Comparison of ENCODE assay signal across 17 cellular contexts in the genomic region with DNA sequence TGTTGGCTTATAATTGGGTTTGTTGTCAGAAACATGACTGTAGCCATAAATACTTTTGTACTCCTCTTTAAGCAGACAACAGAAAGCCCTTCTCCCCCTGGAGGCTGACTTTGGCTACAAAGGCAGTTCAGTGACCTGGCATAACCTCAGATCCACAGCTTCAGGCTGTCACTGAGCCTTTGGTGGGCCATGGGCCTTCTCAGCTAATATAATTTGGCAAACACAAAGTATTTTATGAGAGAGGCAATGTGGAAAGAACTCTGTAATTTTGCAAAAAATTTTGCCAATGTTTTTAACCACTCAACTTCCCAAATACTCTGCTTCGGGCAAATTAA. TPM values are rescaled to one million over a fixed set of nuclear protein-coding genes. Genes with fewer than 3 reads are reported as not detected.
A peak's percentile ranks its signal among the peaks of the same experiment; 100 is the strongest.
DNase-seq lines count a peak whose midpoint lies in the region; ATAC-seq, FAIRE-seq and TF ChIP-seq lines count a peak whose summit lies in the region.
"Had no signal": no experiment of that assay in that cellular context is flagged by ENCODE, and none has a peak within 500 bp of the region (broad histone marks: within the 10 kb centered on the region; RNA-seq: fewer than 3 reads in every experiment).

No MANE protein-coding gene starts in this region.

- no peaks in the 10 kb centered on the region for H3K27me3 ChIP-seq in H1 (replicated peaks in 1 of 4; ENCODE audit: control insufficient read depth in 3 of 4, extremely low read depth in 1 of 4, insufficient read depth in 3 of 4, low read length in 3 of 4)

- peak in 1 of 2 experiments; percentile 22; a peak in 1 of 4 replicates for TF ChIP-seq RAD21 in H1 (IDR thresholded peaks at IDR 0.05 in 1 of 2, conservative IDR thresholded peaks at IDR 0.05 in 1 of 2; ENCODE audit: low read depth in 2 of 2, low read length in 2 of 2)

- no peaks in the 10 kb centered on the region for H3K36me3 Mint-ChIP-seq in activated T-cell treated with anti-CD3 and anti-CD28 coated beads, Interleukin-2, amount 50 U/mL, for 24 hours (ENCODE audit: low read depth)
- H3K36me3 Mint-ChIP-seq: activated naive CD8-positive, alpha-beta T cell treated with anti-CD3 and anti-CD28 coated beads for 36 hours had no signal

- no peak overlapping the region for H3K23ac ChIP-seq in H1 (ENCODE audit: insufficient read length)

- POLR2A ChIA-PET in H1 (lab: Charles Lee; ENCODE audit: partially characterized antibody) = no interaction called here

- no peak overlapping the region for H3K4me3 Mint-ChIP-seq in activated T-cell treated with anti-CD3 and anti-CD28 coated beads, Interleukin-2, amount 50 U/mL, for 24 hours
- H3K4me3 Mint-ChIP-seq: activated naive CD8-positive, alpha-beta T cell treated with anti-CD3 and anti-CD28 coated beads for 36 hours had no signal

- H4K5ac ChIP-seq in H1 (ENCODE audit: insufficient read length, low read depth, low read length) = no peak overlapping the region

- FAIRE-seq in H1 (lab: Jason Lieb, UNC) (peak; percentile 7), kidney (lab: Jason Lieb, UNC) (no peak)
- FAIRE-seq: GM19239 had no signal

- H3K4me2 ChIP-seq in H1 (ENCODE audit: insufficient read depth in 1 of 2, low read depth in 2 of 2, low read length in 2 of 2) = no peak overlapping the region

- peaks cover 21% of the 10 kb centered on the region for H3K4me1 Mint-ChIP-seq in activated T-cell treated with anti-CD3 and anti-CD28 coated beads, Interleukin-2, amount 50 U/mL, for 24 hours (ENCODE audit: low read depth)

- H4K8ac ChIP-seq in H1 (ENCODE audit: extremely low read depth, insufficient read depth, low read length) = no peak overlapping the region

- H3K9ac ChIP-seq in H1 (replicated peaks in 1 of 4; ENCODE audit: extremely low read depth in 1 of 4, low read depth in 3 of 4, low read length in 3 of 4) (no peak overlapping the region), kidney (ENCODE audit: low read length in 2 of 2) (no peak overlapping the region)

- no peak for TF ChIP-seq POLR2A in H1 (IDR thresholded peaks at IDR 0.05; ENCODE audit: control extremely low read depth in 1 of 2, low read depth in 2 of 2, low read length in 2 of 2)

- H4K20me1 ChIP-seq in H1 (replicated peaks in 1 of 2; ENCODE audit: control insufficient read depth in 1 of 2, insufficient read depth in 2 of 2, low read length in 2 of 2) = no peaks in the 10 kb centered on the region

- no peak overlapping the region for H3K4me3 ChIP-seq in H1 (ENCODE audit: extremely low read depth in 1 of 4, insufficient read depth in 2 of 4, low read depth in 3 of 4, low read length in 4 of 4)
- H3K4me3 ChIP-seq in kidney (ENCODE audit: low read length in 2 of 2) = no peak overlapping the region

- no peak overlapping the region for H3K18ac ChIP-seq in H1 (ENCODE audit: extremely low read depth, low read length)

- no peak overlapping the region for H4K91ac ChIP-seq in H1 (replicated peaks; ENCODE audit: insufficient read length, low read length)

- H3K4me1 ChIP-seq in H1 (replicated peaks in 1 of 4; ENCODE audit: control insufficient read depth in 3 of 4, insufficient read depth in 4 of 4, low read length in 3 of 4) = no peaks in the 10 kb centered on the region
- peaks cover 0 to 7% of the 10 kb centered on the region in 2 donors for H3K4me1 ChIP-seq in kidney (ENCODE audit: control insufficient read depth in 1 of 2, insufficient read depth in 1 of 2, low read depth in 1 of 2, low read length in 2 of 2)

- H3K14ac ChIP-seq in H1 (ENCODE audit: insufficient read length) = no peak overlapping the region

- no peak overlapping the region for H3K27ac Mint-ChIP-seq in activated T-cell treated with anti-CD3 and anti-CD28 coated beads, Interleukin-2, amount 50 U/mL, for 24 hours
- H3K27ac Mint-ChIP-seq: activated naive CD8-positive, alpha-beta T cell treated with anti-CD3 and anti-CD28 coated beads for 36 hours had no signal

- H3K56ac ChIP-seq in H1 (replicated peaks; ENCODE audit: insufficient read length, low read depth, low read length) = no peak overlapping the region

- intact Hi-C loops in Right ventricle myocardium inferior (cut with DNase I) (no loop called here), cardiac septum (cut with DNase I) (loop anchor here (5.0 kb wide), 1 partner anchor 51 kb away; no protein-coding TSS in a partner anchor), kidney (cut with DNase I) (no loop called here)

- H2BK5ac ChIP-seq in H1 (ENCODE audit: low read depth, low read length) = no peak overlapping the region

- no peak overlapping the region for H2BK15ac ChIP-seq in H1 (ENCODE audit: low read length)

- no peaks in the 10 kb centered on the region for H3K79me2 ChIP-seq in H1 (ENCODE audit: control insufficient read depth in 1 of 2, insufficient read depth in 2 of 2, low read length in 2 of 2)

- no peaks in the 10 kb centered on the region for H3K27me3 Mint-ChIP-seq in activated T-cell treated with anti-CD3 and anti-CD28 coated beads, Interleukin-2, amount 50 U/mL, for 24 hours
- H3K27me3 Mint-ChIP-seq: activated naive CD8-positive, alpha-beta T cell treated with anti-CD3 and anti-CD28 coated beads for 36 hours had no signal

- H3K23me2 ChIP-seq in H1 (ENCODE audit: low read depth, low read length) = no peaks in the 10 kb centered on the region

- DNase-seq in Right ventricle myocardium inferior (ENCODE audit: missing footprints) = no peak
- no peak for DNase-seq in cardiac septum (ENCODE audit: low spot score)
- no peak for DNase-seq in H1 (ENCODE audit: low read depth in 1 of 2, low spot score in 2 of 2)
- DNase-seq in kidney = peak; percentile 57
- no peak for DNase-seq in NCI-H748 (lab: John Stamatoyannopoulos, UW; ENCODE audit: unreplicated experiment)
- no peak for DNase-seq in NCI-H345 (lab: John Stamatoyannopoulos, UW)
- no peak for DNase-seq in activated T-cell treated with anti-CD3 and anti-CD28 coated beads, Interleukin-2, amount 50 U/mL, for 24 hours
- DNase-seq: activated CD4-positive, alpha-beta T cell treated with anti-CD3 and anti-CD28 coated beads for 4 hours; activated naive CD8-positive, alpha-beta T cell treated with anti-CD3 and anti-CD28 coated beads for 36 hours; activated T-cell treated with anti-CD3 and anti-CD28 coated beads, Interleukin-2, amount 50 U/mL, for 48 hours; NCI-H187; NCI-H69 had no signal

- TF ChIP-seq CTCF in H1 (IDR thresholded peaks at IDR 0.05; ENCODE audit: control extremely low read depth in 1 of 3, insufficient read depth in 1 of 3, low read depth in 1 of 3, low read length in 3 of 3) (peak in 2 of 3 experiments; percentile 18 to 43; a peak in 3 of 4 replicates), kidney (IDR thresholded peaks at IDR 0.05; ENCODE audit: borderline replicate concordance, extremely low read depth, insufficient read depth) (no peak)

- no peaks in the 10 kb centered on the region for H3K79me1 ChIP-seq in H1 (ENCODE audit: low read depth, low read length)

- H3K36me3 ChIP-seq in H1 (ENCODE audit: control insufficient read depth in 2 of 4, insufficient read depth in 4 of 4, low read length in 3 of 4) (no peaks in the 10 kb centered on the region), kidney (ENCODE audit: control insufficient read depth in 1 of 2, insufficient read depth in 2 of 2, low read length in 2 of 2) (no peaks in the 10 kb centered on the region)

- H2AK5ac ChIP-seq in H1 (ENCODE audit: low read depth, low read length) = no peak overlapping the region

- no peak overlapping the region for H2BK20ac ChIP-seq in H1 (ENCODE audit: low read length)

- 100% methylated on average over 1 of the region's 1 CpG; no CpG with 5 or more reads in 1 of the 2 experiments for WGBS in H1 (ENCODE audit: extremely low coverage in 1 of 2, insufficient coverage in 1 of 2, insufficient read length in 1 of 2, insufficient replicate concordance in 2 of 2, low coverage in 1 of 2, low lambda C conversion rate in 2 of 2, missing lambda C conversion rate in 1 of 2), 2 experiments

- H3K27ac ChIP-seq in H1 (ENCODE audit: low read depth, low read length) (no peak overlapping the region), kidney (ENCODE audit: low read depth in 2 of 2, low read length in 2 of 2) (no peak overlapping the region)

- no peak overlapping the region for H3K4ac ChIP-seq in H1 (replicated peaks; ENCODE audit: insufficient read length, low read depth, low read length)

- H2AFZ ChIP-seq in H1 (ENCODE audit: low read length) = no peak overlapping the region

- peak; percentile 83 for ATAC-seq in Right ventricle myocardium inferior
- no peak for ATAC-seq in GM21786 (IDR thresholded peaks at IDR 0.05; ENCODE audit: unreplicated experiment)

- H3K9me3 ChIP-seq in H1 (ENCODE audit: insufficient read depth in 2 of 2, low read depth in 1 of 2, low read length in 1 of 2) (no peaks in the 10 kb centered on the region), kidney (ENCODE audit: control insufficient read depth in 1 of 2, low read length in 2 of 2) (no peaks in the 10 kb centered on the region)

- CTCF ChIA-PET in H1 (lab: Charles Lee; ENCODE audit: partially characterized antibody) = interaction anchor here (0.6 to 2.5 kb wide), 9 partner anchors 9 to 177 kb away, joined by 3 to 11 read pairs (median 4); no protein-coding TSS in a partner anchor

- no peaks in the 10 kb centered on the region for H3K9me3 Mint-ChIP-seq in activated T-cell treated with anti-CD3 and anti-CD28 coated beads, Interleukin-2, amount 50 U/mL, for 24 hours

- TF ChIP-seq EP300 in H1 (IDR thresholded peaks at IDR 0.05; ENCODE audit: borderline replicate concordance in 1 of 2, low read depth in 2 of 2, low read length in 2 of 2) = no peak

- no peak overlapping the region for H2BK120ac ChIP-seq in H1 (replicated peaks; ENCODE audit: low read depth, low read length)

- no peak overlapping the region for H2BK12ac ChIP-seq in H1 (ENCODE audit: low read depth, low read length)

RNA-seq across cellular contexts. Expression of gene MGP, which starts 15.5 kb away (rescaled TPM):
- total RNA-seq in Right ventricle myocardium inferior = 369 TPM
- total RNA-seq in cardiac septum = 677 TPM
- total RNA-seq in H1 (2021; fragmentation: NEBNext Ultra II Directional; extraction: Animal tissue kit (Norgen Biotek cat#: 25700)) = not detected in 2 replicates
- polyA plus RNA-seq in H1 (2011; rRNA removed) = not detected in 2 replicates
- not detected for polyA plus RNA-seq in H1 (2011; cell fraction: cytosol; rRNA removed)
- polyA plus RNA-seq in H1 (2011; cell fraction: nucleus; rRNA removed) = not detected
- polyA plus RNA-seq in H1 (2012, experiment 1 of 2) = not detected in 4 replicates
- polyA plus RNA-seq in H1 (2012, experiment 2 of 2) = not detected
- not detected for polyA plus RNA-seq in H1 (2013, experiment 1 of 2)
- polyA plus RNA-seq in H1 (2013, experiment 2 of 2) = not detected
- not detected in 2 replicates for polyA minus RNA-seq in H1 (2011; rRNA and poly(A)+ RNA removed)
- polyA minus RNA-seq in H1 (2011; cell fraction: cytosol; rRNA and poly(A)+ RNA removed) = not detected
- polyA minus RNA-seq in H1 (2011; cell fraction: nucleus; rRNA and poly(A)+ RNA removed) = not detected
- total RNA-seq in kidney = 811 TPM
- polyA plus RNA-seq in kidney (ENCODE audit: insufficient read depth, low read depth, low replicate concordance) = 745 TPM
- total RNA-seq: activated naive CD8-positive, alpha-beta T cell treated with anti-CD3 and anti-CD28 coated beads for 36 hours; LHCN-M2 had no signal

RNA-seq across cellular contexts. Expression of gene ERP27, which starts 37.1 kb away (rescaled TPM):
- total RNA-seq in Right ventricle myocardium inferior (0.19 TPM), cardiac septum (0.11 TPM), kidney (11.0 TPM)
- not detected in 2 replicates for total RNA-seq in H1 (2021; fragmentation: NEBNext Ultra II Directional; extraction: Animal tissue kit (Norgen Biotek cat#: 25700))
- polyA plus RNA-seq in H1 (2011; rRNA removed) (not detected in 2 replicates), kidney (ENCODE audit: insufficient read depth, low read depth, low replicate concordance) (35.3 TPM)
- polyA plus RNA-seq in H1 (2011; cell fraction: cytosol; rRNA removed) = not detected
- not detected for polyA plus RNA-seq in H1 (2011; cell fraction: nucleus; rRNA removed)
- not detected in 4 replicates for polyA plus RNA-seq in H1 (2012, experiment 1 of 2)
- polyA plus RNA-seq in H1 (2012, experiment 2 of 2) = not detected
- polyA plus RNA-seq in H1 (2013, experiment 1 of 2) = not detected
- polyA plus RNA-seq in H1 (2013, experiment 2 of 2) = 0.04 TPM
- polyA minus RNA-seq in H1 (2011; rRNA and poly(A)+ RNA removed) = not detected in 2 replicates
- polyA minus RNA-seq in H1 (2011; cell fraction: cytosol; rRNA and poly(A)+ RNA removed) = not detected
- not detected for polyA minus RNA-seq in H1 (2011; cell fraction: nucleus; rRNA and poly(A)+ RNA removed)
- total RNA-seq: LHCN-M2, temporal lobe had no signal
- polyA plus RNA-seq: AG04450 had no signal

RNA-seq across cellular contexts. Expression of gene ART4, which starts 57.9 kb away (rescaled TPM):
- total RNA-seq in Right ventricle myocardium inferior = 5.6 TPM
- 1.9 TPM for total RNA-seq in cardiac septum
- not detected in 2 replicates for total RNA-seq in H1 (2021; fragmentation: NEBNext Ultra II Directional; extraction: Animal tissue kit (Norgen Biotek cat#: 25700))
- polyA plus RNA-seq in H1 (2011; rRNA removed) = not detected in 2 replicates
- not detected for polyA plus RNA-seq in H1 (2011; cell fraction: cytosol; rRNA removed)
- not detected for polyA plus RNA-seq in H1 (2011; cell fraction: nucleus; rRNA removed)
- polyA plus RNA-seq in H1 (2012, experiment 1 of 2) = 0.29 TPM in 1 of 4 replicates, not detected in the others
- polyA plus RNA-seq in H1 (2012, experiment 2 of 2) = 0.16 TPM
- not detected for polyA plus RNA-seq in H1 (2013, experiment 1 of 2)
- polyA plus RNA-seq in H1 (2013, experiment 2 of 2) = not detected
- not detected in 2 replicates for polyA minus RNA-seq in H1 (2011; rRNA and poly(A)+ RNA removed)
- not detected for polyA minus RNA-seq in H1 (2011; cell fraction: cytosol; rRNA and poly(A)+ RNA removed)
- not detected for polyA minus RNA-seq in H1 (2011; cell fraction: nucleus; rRNA and poly(A)+ RNA removed)
- total RNA-seq in kidney = 3.0 TPM
- 2.6 TPM for polyA plus RNA-seq in kidney (ENCODE audit: insufficient read depth, low read depth, low replicate concordance)
- total RNA-seq: activated naive CD8-positive, alpha-beta T cell treated with anti-CD3 and anti-CD28 coated beads for 36 hours; LHCN-M2 had no signal
- polyA plus RNA-seq: AG04450 had no signal

Comparison
In these comparisons a context has a peak if more than half of its experiments do, and no peak if none do; other contexts are left out.
1. RNA of gene MGP, which starts 15.5 kb away (total RNA-seq): 811 TPM in kidney (single experiment), 677 TPM in cardiac septum (single experiment) and 369 TPM in Right ventricle myocardium inferior (single experiment); not detected in H1; every median in the first group is over 100 times any median in the second.
2. RNA of gene ERP27, which starts 37.1 kb away (total RNA-seq): 11.0 TPM in kidney (single experiment); 0.19 TPM in Right ventricle myocardium inferior (single experiment), 0.11 TPM in cardiac septum (single experiment) and not detected in H1; every median in the first group is over 10 times any median in the second.